15 cellular contexts compared by ENCODE assay signal in the genomic region with DNA sequence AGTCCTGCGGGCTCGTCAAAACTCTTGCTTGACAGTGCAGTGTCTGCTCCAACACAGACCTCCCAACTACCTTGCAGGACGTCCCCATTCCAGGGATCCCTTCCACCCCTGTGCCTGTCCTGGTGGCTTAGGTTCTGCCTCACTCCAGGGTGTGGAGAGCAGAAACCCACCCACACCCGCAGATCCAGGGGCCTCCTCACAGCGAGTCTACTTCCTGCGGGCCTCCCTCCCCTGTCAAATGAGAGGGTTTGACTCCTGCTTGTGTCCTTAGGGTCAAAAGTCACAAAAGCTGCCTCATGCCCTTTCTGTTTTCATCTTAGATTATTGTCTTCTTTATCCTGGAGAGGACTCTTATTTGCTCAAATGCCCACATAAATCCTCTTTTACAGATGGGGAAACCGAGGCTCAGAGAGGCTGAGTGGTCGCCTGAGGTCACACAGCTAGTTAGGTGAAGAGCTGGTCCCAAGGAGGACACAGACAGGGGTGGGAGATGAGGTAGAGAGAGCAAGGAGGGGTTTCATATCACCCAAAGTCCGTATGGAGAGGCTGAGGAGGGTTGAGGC.
DNase-seq lines count a peak whose midpoint lies in the region; ATAC-seq and TF ChIP-seq lines count a peak whose summit lies in the region.
"Had no signal": no experiment of that assay in that cellular context is flagged by ENCODE, and none has a peak within 500 bp of the region (broad histone marks: within the 10 kb centered on the region; RNA-seq: fewer than 3 reads in every experiment).

No MANE protein-coding gene starts in this region.

- no peaks in the 10 kb centered on the region for H3K9me3 ChIP-seq in adrenal gland (replicated peaks in 1 of 3)
- H3K9me3 ChIP-seq in upper lobe of right lung: no peaks in the 10 kb centered on the region
- no peaks in the 10 kb centered on the region for H3K9me3 ChIP-seq in MM.1S (replicated peaks; ENCODE audit: insufficient read depth, low read length)
- H3K9me3 ChIP-seq: Peyer's patch, sigmoid colon had no signal

- 52 to 66% (median 59%) methylated on average over 7 to 9 of the region's 9 CpGs for WGBS in adrenal gland, 4 donors

- H3K27me3 ChIP-seq in adrenal gland (no peaks in the 10 kb centered on the region), upper lobe of right lung (no peaks in the 10 kb centered on the region), MM.1S (replicated peaks; ENCODE audit: insufficient read depth, low read length) (no peaks in the 10 kb centered on the region)
- H3K27me3 ChIP-seq: Peyer's patch, sigmoid colon had no signal

- H3K36me3 ChIP-seq in adrenal gland (replicated peaks in 1 of 2): no peaks in the 10 kb centered on the region
- no peaks in the 10 kb centered on the region for H3K36me3 ChIP-seq in upper lobe of right lung
- no peaks in the 10 kb centered on the region; the same call in 1 of the 2 replicates for H3K36me3 ChIP-seq in MM.1S (replicated peaks; ENCODE audit: insufficient read depth, low read length)
- H3K36me3 ChIP-seq: Peyer's patch, sigmoid colon had no signal

- H3K27ac Mint-ChIP-seq in activated naive CD4-positive, alpha-beta T cell treated with anti-CD3 and anti-CD28 coated beads, Interleukin-2, amount 10 ng/mL, durations not matched to agents 7 days and 5 days: no peak overlapping the region
- H3K27ac Mint-ChIP-seq in nephron progenitor cell: peak overlapping the region; percentile 45
- H3K27ac Mint-ChIP-seq: type B pancreatic cell had no signal

- CTCF ChIA-PET in activated naive CD4-positive, alpha-beta T cell treated with anti-CD3 and anti-CD28 coated beads, Interleukin-2, amount 10 ng/mL, durations not matched to agents 7 days and 5 days (lab: Charles Lee): no interaction called here

- intact Hi-C loops in adrenal gland (cut with DNase I) (no loop called here), upper lobe of right lung (cut with DNase I) (no loop called here)

- H3K4me3 Mint-ChIP-seq in activated naive CD4-positive, alpha-beta T cell treated with anti-CD3 and anti-CD28 coated beads, Interleukin-2, amount 10 ng/mL, durations not matched to agents 7 days and 5 days: no peak overlapping the region
- no peak overlapping the region for H3K4me3 Mint-ChIP-seq in nephron progenitor cell
- H3K4me3 Mint-ChIP-seq: type B pancreatic cell had no signal

- no peaks in the 10 kb centered on the region for H3K79me2 ChIP-seq in MM.1S (ENCODE audit: low read length)

- no peaks in the 10 kb centered on the region for H3K9me2 ChIP-seq in MM.1S (replicated peaks; ENCODE audit: insufficient read depth, low read length)

- peaks cover 48 to 49% of the 10 kb centered on the region in 2 donors for H3K4me1 ChIP-seq in adrenal gland (replicated peaks in 1 of 2)
- peaks cover 34% of the 10 kb centered on the region for H3K4me1 ChIP-seq in upper lobe of right lung
- peaks cover 52% of the 10 kb centered on the region for H3K4me1 ChIP-seq in MM.1S (ENCODE audit: low read length)

- no peak overlapping the region for H2AFZ ChIP-seq in MM.1S (ENCODE audit: low read length)

- H3K27me3 Mint-ChIP-seq in activated naive CD4-positive, alpha-beta T cell treated with anti-CD3 and anti-CD28 coated beads, Interleukin-2, amount 10 ng/mL, durations not matched to agents 7 days and 5 days: no peaks in the 10 kb centered on the region
- peaks cover 3% of the 10 kb centered on the region for H3K27me3 Mint-ChIP-seq in nephron progenitor cell (ENCODE audit: low read depth, poor library complexity)
- H3K27me3 Mint-ChIP-seq: type B pancreatic cell had no signal

- H3K9ac ChIP-seq in MM.1S (ENCODE audit: low read length): no peak overlapping the region

- peak overlapping the region in 4 of 5 donors; percentile 85 to 99 (median 91) for H3K27ac ChIP-seq in adrenal gland
- no peak overlapping the region for H3K27ac ChIP-seq in upper lobe of right lung
- no peak overlapping the region for H3K27ac ChIP-seq in MM.1S (ENCODE audit: low read length)

- peak; percentile 10 for DNase-seq in activated naive CD4-positive, alpha-beta T cell treated with anti-CD3 and anti-CD28 coated beads, Interleukin-2, amount 10 ng/mL, durations not matched to agents 7 days and 5 days
- no peak for DNase-seq in activated naive CD4-positive, alpha-beta T cell (lab: John Stamatoyannopoulos, UW)
- DNase-seq in adrenal gland (peak in 3 of 7 donors; percentile 14 to 17 (median 14)), nephron progenitor cell (no peak), upper lobe of right lung (peak; percentile 36), occipital lobe (lab: John Stamatoyannopoulos, UW) (no peak), MM.1S (no peak), ecto neural progenitor cell (ENCODE audit: low spot score) (no peak)
- DNase-seq: cerebellar nuclear complex, NCI-H1105, NCI-H2171, NCI-H774 had no signal

- no peaks in the 10 kb centered on the region for H3K9me3 Mint-ChIP-seq in activated naive CD4-positive, alpha-beta T cell treated with anti-CD3 and anti-CD28 coated beads, Interleukin-2, amount 10 ng/mL, durations not matched to agents 7 days and 5 days
- H3K9me3 Mint-ChIP-seq in nephron progenitor cell: peaks cover 15% of the 10 kb centered on the region

- H4K20me1 ChIP-seq in MM.1S (ENCODE audit: insufficient read depth, low read length): no peaks in the 10 kb centered on the region

- no peaks in the 10 kb centered on the region for H3K36me3 Mint-ChIP-seq in activated naive CD4-positive, alpha-beta T cell treated with anti-CD3 and anti-CD28 coated beads, Interleukin-2, amount 10 ng/mL, durations not matched to agents 7 days and 5 days
- no peaks in the 10 kb centered on the region for H3K36me3 Mint-ChIP-seq in nephron progenitor cell (ENCODE audit: low read depth)
- H3K36me3 Mint-ChIP-seq: type B pancreatic cell had no signal

- no peak for TF ChIP-seq CTCF in adrenal gland (IDR thresholded peaks at IDR 0.05)
- TF ChIP-seq CTCF in nephron progenitor cell (IDR thresholded peaks at IDR 0.05): no peak
- TF ChIP-seq CTCF in upper lobe of right lung (IDR thresholded peaks at IDR 0.05): no peak
- TF ChIP-seq CTCF in MM.1S (IDR thresholded peaks at IDR 0.05; ENCODE audit: low read length): no peak

- H3F3A ChIP-seq in MM.1S (ENCODE audit: insufficient read depth, low read length): peaks cover 27% of the 10 kb centered on the region

- no peak for TF ChIP-seq POLR2A in adrenal gland (IDR thresholded peaks at IDR 0.05)

- ATAC-seq in upper lobe of right lung: no peak

- H3K4me3 ChIP-seq in adrenal gland (no peak overlapping the region), upper lobe of right lung (no peak overlapping the region), MM.1S (ENCODE audit: low read length) (no peak overlapping the region)
- H3K4me3 ChIP-seq: Peyer's patch, sigmoid colon had no signal

- H3K4me1 Mint-ChIP-seq in activated naive CD4-positive, alpha-beta T cell treated with anti-CD3 and anti-CD28 coated beads, Interleukin-2, amount 10 ng/mL, durations not matched to agents 7 days and 5 days: no peaks in the 10 kb centered on the region
- H3K4me1 Mint-ChIP-seq in nephron progenitor cell: peaks cover 43% of the 10 kb centered on the region

- H3K4me2 ChIP-seq in MM.1S (ENCODE audit: low read depth, low read length): no peak overlapping the region

Comparison
In these comparisons a context has a peak if more than half of its experiments do, and no peak if none do; other contexts are left out.
1. DNase-seq: peak in activated naive CD4-positive, alpha-beta T cell treated with anti-CD3 and anti-CD28 coated beads, Interleukin-2, amount 10 ng/mL, durations not matched to agents 7 days and 5 days (single experiment) and upper lobe of right lung (single experiment); none in activated naive CD4-positive, alpha-beta T cell (0 of 4), nephron progenitor cell (single experiment), occipital lobe (single experiment), MM.1S (single experiment) and ecto neural progenitor cell (single experiment).
2. H3K27ac ChIP-seq: peak in adrenal gland (4 of 5); none in upper lobe of right lung (single experiment) and MM.1S (single experiment).